In genomic region chr3:99911433-99911832, GRCh38 we compare ENCODE assay signal across 1 cellular context.
TF ChIP-seq lines count a peak whose summit lies in the region.

No MANE protein-coding gene starts in this region.

TF ChIP-seq in WTC11, 78 proteins besides CTCF, POLR2A, EP300 and RAD21 (continued from another document):
- TF ChIP-seq, protein P1, sequence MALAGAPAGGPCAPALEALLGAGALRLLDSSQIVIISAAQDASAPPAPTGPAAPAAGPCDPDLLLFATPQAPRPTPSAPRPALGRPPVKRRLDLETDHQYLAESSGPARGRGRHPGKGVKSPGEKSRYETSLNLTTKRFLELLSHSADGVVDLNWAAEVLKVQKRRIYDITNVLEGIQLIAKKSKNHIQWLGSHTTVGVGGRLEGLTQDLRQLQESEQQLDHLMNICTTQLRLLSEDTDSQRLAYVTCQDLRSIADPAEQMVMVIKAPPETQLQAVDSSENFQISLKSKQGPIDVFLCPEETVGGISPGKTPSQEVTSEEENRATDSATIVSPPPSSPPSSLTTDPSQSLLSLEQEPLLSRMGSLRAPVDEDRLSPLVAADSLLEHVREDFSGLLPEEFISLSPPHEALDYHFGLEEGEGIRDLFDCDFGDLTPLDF (CRISPR knock-in tag; IDR thresholded peaks at IDR 0.05) = no peak
- TF ChIP-seq JUN (CRISPR knock-in tag; IDR thresholded peaks at IDR 0.05) = no peak
- no peak for TF ChIP-seq TP53 (CRISPR knock-in tag; IDR thresholded peaks at IDR 0.05)
- no peak for TF ChIP-seq PRDM15 (CRISPR knock-in tag; IDR thresholded peaks at IDR 0.05)
- no peak for TF ChIP-seq PRRX2 (CRISPR knock-in tag; IDR thresholded peaks at IDR 0.05)
- TF ChIP-seq SMAD3 (CRISPR knock-in tag; IDR thresholded peaks at IDR 0.05; ENCODE audit: borderline replicate concordance) = no peak
- no peak for TF ChIP-seq ZNF396 (CRISPR knock-in tag; IDR thresholded peaks at IDR 0.05; ENCODE audit: borderline replicate concordance)
- no peak for TF ChIP-seq ZNF232 (CRISPR knock-in tag; IDR thresholded peaks at IDR 0.05)
- TF ChIP-seq CREM (CRISPR knock-in tag; IDR thresholded peaks at IDR 0.05) = no peak
- TF ChIP-seq, protein P2, sequence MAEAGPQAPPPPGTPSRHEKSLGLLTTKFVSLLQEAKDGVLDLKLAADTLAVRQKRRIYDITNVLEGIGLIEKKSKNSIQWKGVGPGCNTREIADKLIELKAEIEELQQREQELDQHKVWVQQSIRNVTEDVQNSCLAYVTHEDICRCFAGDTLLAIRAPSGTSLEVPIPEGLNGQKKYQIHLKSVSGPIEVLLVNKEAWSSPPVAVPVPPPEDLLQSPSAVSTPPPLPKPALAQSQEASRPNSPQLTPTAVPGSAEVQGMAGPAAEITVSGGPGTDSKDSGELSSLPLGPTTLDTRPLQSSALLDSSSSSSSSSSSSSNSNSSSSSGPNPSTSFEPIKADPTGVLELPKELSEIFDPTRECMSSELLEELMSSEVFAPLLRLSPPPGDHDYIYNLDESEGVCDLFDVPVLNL (CRISPR knock-in tag; IDR thresholded peaks at IDR 0.05; ENCODE audit: borderline replicate concordance, low read depth) = no peak
- TF ChIP-seq NR3C1 (CRISPR knock-in tag; conservative IDR thresholded peaks at IDR 0.05; ENCODE audit: low read depth) = no peak
- no peak for TF ChIP-seq ZNF423 (CRISPR knock-in tag; IDR thresholded peaks at IDR 0.05)
- no peak for TF ChIP-seq GABPB1 (CRISPR knock-in tag; IDR thresholded peaks at IDR 0.05)
- no peak for TF ChIP-seq TCF7 (CRISPR knock-in tag; IDR thresholded peaks at IDR 0.05; ENCODE audit: low read depth)
- TF ChIP-seq OVOL2 (CRISPR knock-in tag; IDR thresholded peaks at IDR 0.05; ENCODE audit: borderline replicate concordance) = no peak
- TF ChIP-seq, protein P3, sequence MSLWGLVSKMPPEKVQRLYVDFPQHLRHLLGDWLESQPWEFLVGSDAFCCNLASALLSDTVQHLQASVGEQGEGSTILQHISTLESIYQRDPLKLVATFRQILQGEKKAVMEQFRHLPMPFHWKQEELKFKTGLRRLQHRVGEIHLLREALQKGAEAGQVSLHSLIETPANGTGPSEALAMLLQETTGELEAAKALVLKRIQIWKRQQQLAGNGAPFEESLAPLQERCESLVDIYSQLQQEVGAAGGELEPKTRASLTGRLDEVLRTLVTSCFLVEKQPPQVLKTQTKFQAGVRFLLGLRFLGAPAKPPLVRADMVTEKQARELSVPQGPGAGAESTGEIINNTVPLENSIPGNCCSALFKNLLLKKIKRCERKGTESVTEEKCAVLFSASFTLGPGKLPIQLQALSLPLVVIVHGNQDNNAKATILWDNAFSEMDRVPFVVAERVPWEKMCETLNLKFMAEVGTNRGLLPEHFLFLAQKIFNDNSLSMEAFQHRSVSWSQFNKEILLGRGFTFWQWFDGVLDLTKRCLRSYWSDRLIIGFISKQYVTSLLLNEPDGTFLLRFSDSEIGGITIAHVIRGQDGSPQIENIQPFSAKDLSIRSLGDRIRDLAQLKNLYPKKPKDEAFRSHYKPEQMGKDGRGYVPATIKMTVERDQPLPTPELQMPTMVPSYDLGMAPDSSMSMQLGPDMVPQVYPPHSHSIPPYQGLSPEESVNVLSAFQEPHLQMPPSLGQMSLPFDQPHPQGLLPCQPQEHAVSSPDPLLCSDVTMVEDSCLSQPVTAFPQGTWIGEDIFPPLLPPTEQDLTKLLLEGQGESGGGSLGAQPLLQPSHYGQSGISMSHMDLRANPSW (CRISPR knock-in tag; conservative IDR thresholded peaks at IDR 0.05; ENCODE audit: low read depth) = no peak
- TF ChIP-seq ZNF416 (CRISPR knock-in tag; IDR thresholded peaks at IDR 0.05) = no peak
